In the genomic region with DNA sequence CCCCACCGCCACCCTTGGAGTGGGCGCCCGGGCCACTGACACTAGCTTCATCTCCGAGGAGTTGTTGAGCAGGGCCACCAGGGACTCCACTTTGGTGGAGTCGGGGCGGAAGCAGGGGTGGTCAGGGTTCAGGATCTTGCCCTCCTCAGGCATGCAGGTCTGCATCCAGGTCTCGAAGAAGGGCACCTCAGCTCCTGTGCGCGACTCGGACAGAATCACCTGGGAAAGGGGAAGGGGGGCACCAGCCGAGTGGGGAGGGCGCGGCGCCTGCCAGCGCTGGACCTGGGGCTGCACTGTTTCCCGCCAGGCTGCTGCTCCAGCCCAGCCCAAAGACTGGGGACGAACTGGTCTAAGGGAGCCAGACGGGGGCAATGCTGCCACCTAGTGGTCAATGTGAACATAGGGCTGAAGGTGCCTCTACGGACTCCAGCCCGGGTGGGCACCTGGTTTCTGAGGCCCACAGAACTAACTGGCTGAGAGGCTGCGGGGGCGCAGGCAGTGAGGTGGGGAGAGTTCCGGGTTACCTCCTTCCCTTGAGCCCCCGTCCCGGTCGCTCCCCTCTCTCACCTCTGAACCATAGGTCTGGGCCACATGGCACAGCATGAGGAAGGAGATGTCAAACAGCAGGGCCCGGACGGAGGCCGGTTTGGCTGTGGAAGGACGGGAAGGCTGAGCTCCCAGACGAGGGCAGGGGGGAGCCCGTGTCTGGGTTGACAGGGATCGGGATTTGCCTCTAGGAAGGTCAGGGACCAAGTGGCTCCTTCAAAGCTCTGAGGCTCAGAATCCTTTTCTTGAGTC, we compare ENCODE assay signal across 9 cellular contexts. TPM values are rescaled to one million over a fixed set of nuclear protein-coding genes. Genes with fewer than 3 reads are reported as not detected.
A peak's percentile ranks its signal among the peaks of the same experiment; 100 is the strongest.
DNase-seq lines count a peak whose midpoint lies in the region; ATAC-seq and TF ChIP-seq lines count a peak whose summit lies in the region.
"Had no signal": no experiment of that assay in that cellular context is flagged by ENCODE, and none has a peak within 500 bp of the region (broad histone marks: within the 10 kb centered on the region; RNA-seq: fewer than 3 reads in every experiment).

No MANE protein-coding gene starts in this region.

- H2BK15ac ChIP-seq in IMR-90 (ENCODE audit: low read depth, low read length), result no peak overlapping the region

- H4K91ac ChIP-seq in IMR-90 (ENCODE audit: insufficient read depth, low read depth, low read length), result no peak overlapping the region

- H3K14ac ChIP-seq in IMR-90 (replicated peaks; ENCODE audit: low read depth, low read length), result no peak overlapping the region

- peaks cover 52% of the 10 kb centered on the region for H3K36me3 ChIP-seq in IMR-90 (ENCODE audit: control insufficient read depth, insufficient read depth, low read length)
- H3K36me3 ChIP-seq in PC-9 (ENCODE audit: low read depth), result no peaks in the 10 kb centered on the region
- H3K36me3 ChIP-seq in esophagus squamous epithelium, result peaks cover 35 to 97% (median 44%) of the 10 kb centered on the region in 3 donors

- intact Hi-C loops in IMR-90 (cut with micrococcal nuclease), result loop anchor here (1.0 kb wide), 1 partner anchor 14 kb away; no protein-coding TSS in a partner anchor
- intact Hi-C loops in PC-9 (cut with micrococcal nuclease; ENCODE audit: unreplicated experiment), result loop anchor here (1.0 to 10.0 kb wide), 5 partner anchors 14 to 288 kb away; a partner anchor contains a TSS
- intact Hi-C loops in esophagus squamous epithelium (cut with DNase I), result no loop called here

- peak overlapping the region; percentile 61 for H2AFZ ChIP-seq in IMR-90 (replicated peaks; ENCODE audit: low read length, poor library complexity)
- no peak overlapping the region for H2AFZ ChIP-seq in PC-9

- H2AK9ac ChIP-seq in IMR-90 (replicated peaks; ENCODE audit: low read depth, low read length, poor library complexity), result peak overlapping the region; percentile 81

- no peak overlapping the region for H3K9ac ChIP-seq in IMR-90 (ENCODE audit: low read depth, low read length)

- no peak overlapping the region for H3K56ac ChIP-seq in IMR-90 (ENCODE audit: extremely low read depth, insufficient read depth, low read length)

- peaks cover 17 to 25% (median 22%) of the 10 kb centered on the region in 4 donors for H3K4me1 Mint-ChIP-seq in naive thymus-derived CD8-positive, alpha-beta T cell

- H3K9me2 ChIP-seq in PC-9 (ENCODE audit: insufficient read depth), result no peaks in the 10 kb centered on the region

- no peak overlapping the region for H3K18ac ChIP-seq in IMR-90 (ENCODE audit: low read depth, low read length)

- no peak overlapping the region for H2BK20ac ChIP-seq in IMR-90 (ENCODE audit: low read depth, low read length)

- DNase-seq in DMS114 treated with DMSO at 0.1 percent for 48 hours (lab: John Stamatoyannopoulos, UW; ENCODE audit: unreplicated experiment) (peak; percentile 13), IMR-90 (peak; percentile 70), PC-9 (peak; percentile 49 to 71), esophagus squamous epithelium (lab: John Stamatoyannopoulos, UW) (no peak)
- DNase-seq in activated T-cell treated with anti-CD3 and anti-CD28 coated beads, Interleukin-2, amount 50 U/mL, for 1 hour, result peak; percentile 74
- DNase-seq in naive thymus-derived CD8-positive, alpha-beta T cell, result peak; percentile 50 to 85 (median 74)
- peak; percentile 33 to 59 for DNase-seq in stimulated activated CD8-positive, alpha-beta memory T cell treated with anti-CD3 and anti-CD28 coated beads, Interleukin-7, amount 100 ng/mL, for 48 hours (ENCODE audit: extremely low read depth in 1 of 2, low read depth in 1 of 2)

- H2BK5ac ChIP-seq in IMR-90 (ENCODE audit: low read depth, low read length, poor library complexity, severe bottlenecking), result no peak overlapping the region

- H3F3A ChIP-seq in PC-9 (ENCODE audit: insufficient read depth, low read depth), result peaks cover 42% of the 10 kb centered on the region

- 30% methylated on average over 8 of the region's 33 CpGs; no CpG with 5 or more reads in 1 of the 2 experiments for WGBS in IMR-90 (ENCODE audit: extremely low coverage in 2 of 2, insufficient read length in 1 of 2), 2 experiments
- WGBS in esophagus squamous epithelium, 2 donors, result 10 to 33% methylated on average over 10 of the region's 33 CpGs

- H3K27ac Mint-ChIP-seq in naive thymus-derived CD8-positive, alpha-beta T cell, result peak overlapping the region in 1 of 10 donors; percentile 8

- no peak overlapping the region for H3K4me2 ChIP-seq in IMR-90 (ENCODE audit: low read depth, low read length)
- peak overlapping the region; percentile 60 for H3K4me2 ChIP-seq in PC-9

- H4K8ac ChIP-seq in IMR-90 (ENCODE audit: low read depth in 2 of 2, low read length in 2 of 2), result no peak overlapping the region; a peak in 1 of 4 replicates

- no peak for TF ChIP-seq POLR2A in IMR-90 (IDR thresholded peaks at IDR 0.05; ENCODE audit: low read depth, low read length)
- TF ChIP-seq POLR2A in esophagus squamous epithelium (IDR thresholded peaks at IDR 0.05), result no peak

- H3K9me3 Mint-ChIP-seq in naive thymus-derived CD8-positive, alpha-beta T cell, result no peaks in the 10 kb centered on the region

- CTCF ChIA-PET in IMR-90 (lab: Yijun Ruan, JAX) (interaction anchor here (0.7 to 1.8 kb wide), 7 partner anchors 8 to 59 kb away, joined by 3 to 9 read pairs (median 3); a partner anchor contains a TSS), PC-9 (lab: Charles Lee) (interaction anchor here (0.8 to 1.1 kb wide), 5 partner anchors 11 to 47 kb away, joined by 3 to 5 read pairs (median 3); a partner anchor contains a TSS)

- no peaks in the 10 kb centered on the region for H3K27me3 Mint-ChIP-seq in naive thymus-derived CD8-positive, alpha-beta T cell

- dilution Hi-C loops in IMR-90 (cut with HindIII; ENCODE audit: low sequenced_read_pairs, unreplicated experiment), result no loop called here

- H3K9me3 ChIP-seq in IMR-90 (ENCODE audit: control insufficient read depth, insufficient read depth, low read length) (no peaks in the 10 kb centered on the region), PC-9 (ENCODE audit: insufficient read depth, low read depth) (no peaks in the 10 kb centered on the region), esophagus squamous epithelium (no peaks in the 10 kb centered on the region)

- no peaks in the 10 kb centered on the region for H3K79me2 ChIP-seq in PC-9 (ENCODE audit: low read depth)

- POLR2A ChIA-PET in IMR-90 (lab: Charles Lee; ENCODE audit: unreplicated experiment), result no interaction called here
- POLR2A ChIA-PET in PC-9 (lab: Charles Lee; ENCODE audit: unreplicated experiment), result no interaction called here
- POLR2A ChIA-PET in naive thymus-derived CD8-positive, alpha-beta T cell (lab: Charles Lee), result interaction anchor here (0.6 to 1.9 kb wide), 9 partner anchors 9 to 175 kb away, joined by 3 to 7 read pairs (median 4); a partner anchor contains a TSS

- H3K9me1 ChIP-seq in IMR-90 (ENCODE audit: insufficient read depth, low read length), result peaks cover 2% of the 10 kb centered on the region; the same call in 1 of the 2 replicates

- in situ Hi-C loops in IMR-90 (cut with MboI; ENCODE audit: low sequenced_read_pairs), result loop anchor here (10.0 kb wide), 1 partner anchor 258 kb away; a partner anchor contains a TSS

- H3K4ac ChIP-seq in IMR-90 (ENCODE audit: low read depth, low read length), result peak overlapping the region; percentile 54; the same call in 1 of the 2 replicates

- H3K4me3 ChIP-seq in IMR-90 (ENCODE audit: insufficient read depth, low read depth, low read length) (no peak overlapping the region), PC-9 (no peak overlapping the region), esophagus squamous epithelium (no peak overlapping the region)

- peak overlapping the region; percentile 41; the same call in 1 of the 2 replicates for H2BK120ac ChIP-seq in IMR-90 (ENCODE audit: low read depth, low read length)

- H4K20me1 ChIP-seq in IMR-90 (ENCODE audit: insufficient read depth, low read length) (no peaks in the 10 kb centered on the region), PC-9 (ENCODE audit: insufficient read depth) (no peaks in the 10 kb centered on the region)

- H3K4me1 ChIP-seq in IMR-90 (ENCODE audit: control insufficient read depth, insufficient read depth, low read length) (peaks cover 9% of the 10 kb centered on the region; the same call in 1 of the 2 replicates), PC-9 (replicated peaks; ENCODE audit: insufficient read depth) (peaks cover 52% of the 10 kb centered on the region), esophagus squamous epithelium (peaks cover 13 to 62% (median 41%) of the 10 kb centered on the region in 3 donors)

- peak overlapping the region; percentile 64 for H2AK5ac ChIP-seq in IMR-90 (ENCODE audit: low read depth, low read length)

- peaks cover 0 to 68% (median 15%) of the 10 kb centered on the region in 3 donors for H3K36me3 Mint-ChIP-seq in naive thymus-derived CD8-positive, alpha-beta T cell

- H3K79me1 ChIP-seq in IMR-90 (ENCODE audit: low read depth in 1 of 2, low read length in 2 of 2), result no peaks in the 10 kb centered on the region

- H3K23ac ChIP-seq in IMR-90 (ENCODE audit: low read depth, low read length), result no peak overlapping the region

- BruUV-seq in IMR-90 (replicated peaks; lab: Mats Ljungman, UMichigan), result no TSS peak
- no TSS peak for BruUV-seq in PC-9 (replicated peaks; lab: Mats Ljungman, UMichigan)

- no peak overlapping the region for H3K27ac ChIP-seq in IMR-90 (ENCODE audit: insufficient read depth, low read length)
- peak overlapping the region; percentile 70 for H3K27ac ChIP-seq in PC-9
- H3K27ac ChIP-seq in esophagus squamous epithelium, result peak overlapping the region; percentile 51 to 71 (median 61)

- TF ChIP-seq RAD21 in IMR-90 (IDR thresholded peaks at IDR 0.05; ENCODE audit: low read length), result peak; percentile 82

- peak overlapping the region in 4 of 10 donors; percentile 33 to 55 (median 34) for H3K4me3 Mint-ChIP-seq in naive thymus-derived CD8-positive, alpha-beta T cell

- H3K27me3 ChIP-seq in IMR-90 (ENCODE audit: control insufficient read depth, insufficient read depth, low read length), result no peaks in the 10 kb centered on the region
- H3K27me3 ChIP-seq in PC-9 (ENCODE audit: insufficient read depth, low read depth), result no peaks in the 10 kb centered on the region
- H3K27me3 ChIP-seq in esophagus squamous epithelium, result no peaks in the 10 kb centered on the region

- ATAC-seq in IMR-90 (ENCODE audit: low read depth) (peak; percentile 97), GM19351 (IDR thresholded peaks at IDR 0.05; ENCODE audit: unreplicated experiment) (no peak)
- ATAC-seq in naive thymus-derived CD8-positive, alpha-beta T cell, result peak; percentile 88

- H4K5ac ChIP-seq in IMR-90 (ENCODE audit: low read depth, low read length), result no peak overlapping the region

- peak; percentile 89 for TF ChIP-seq CTCF in IMR-90 (conservative IDR thresholded peaks at IDR 0.05; ENCODE audit: low read depth, low read length)
- TF ChIP-seq CTCF in PC-9 (conservative IDR thresholded peaks at IDR 0.05), result peak; percentile 91
- TF ChIP-seq CTCF in esophagus squamous epithelium (IDR thresholded peaks at IDR 0.05), result peak; percentile 89 to 97 (median 92)

RNA-seq across cellular contexts. Expression of a gene that starts 11.8 kb away (rescaled TPM):
- total RNA-seq in IMR-90 (2012; rRNA removed), result not detected in 2 replicates
- polyA plus RNA-seq in IMR-90 (2012; rRNA removed), result not detected in 2 replicates
- 0.03 and 0.05 TPM in 2 replicates for polyA plus RNA-seq in IMR-90 (2012; cell fraction: cytosol; rRNA removed)
- polyA plus RNA-seq in IMR-90 (2012; cell fraction: nucleus; rRNA removed; ENCODE audit: low replicate concordance), result 0.04 TPM in 1 of 2 replicates, not detected in the other
- not detected in 2 replicates for total RNA-seq in PC-9 (2021)
- total RNA-seq in esophagus squamous epithelium, result 1 to 10 TPM in 1 of 4 donors, not detected in 3; 4.0 TPM
- total RNA-seq in naive thymus-derived CD8-positive, alpha-beta T cell, result not detected
- polyA plus RNA-seq in naive thymus-derived CD8-positive, alpha-beta T cell, result not detected
- total RNA-seq: T-helper 1 cell treated with Interleukin-12 subunit alpha and Interleukin-12 subunit beta and Interleukin-4 antibody, amounts not matched to agents 30 ng/mL and 1 ng/mL, for 36 hours had no signal

RNA-seq across cellular contexts. Expression of a gene that starts 27.2 kb away (rescaled TPM):
- 18.6 and 25.8 TPM in 2 replicates for total RNA-seq in IMR-90 (2012; rRNA removed)
- 73.6 and 79.0 TPM in 2 replicates for polyA plus RNA-seq in IMR-90 (2012; rRNA removed)
- polyA plus RNA-seq in IMR-90 (2012; cell fraction: cytosol; rRNA removed), result 29.9 and 49.0 TPM in 2 replicates
- 167 and 365 TPM in 2 replicates for polyA plus RNA-seq in IMR-90 (2012; cell fraction: nucleus; rRNA removed; ENCODE audit: low replicate concordance)
- total RNA-seq in PC-9 (2021), result 67.1 and 67.2 TPM in 2 replicates
- 10 to 100 TPM; 44.2 to 56.1 (median 49.0) TPM for total RNA-seq in esophagus squamous epithelium
- 100 to 1,000 TPM; 104 TPM for total RNA-seq in naive thymus-derived CD8-positive, alpha-beta T cell
- polyA plus RNA-seq in naive thymus-derived CD8-positive, alpha-beta T cell, result 10 to 100 TPM; 37.3 to 67.7 (median 42.1) TPM

RNA-seq across cellular contexts. Expression of a gene that starts 35.8 kb away (rescaled TPM):
- total RNA-seq in IMR-90 (2012; rRNA removed), result 20.8 and 22.0 TPM in 2 replicates
- polyA plus RNA-seq in IMR-90 (2012; rRNA removed), result 21.9 and 23.4 TPM in 2 replicates
- polyA plus RNA-seq in IMR-90 (2012; cell fraction: cytosol; rRNA removed), result 22.4 and 25.8 TPM in 2 replicates
- 17.8 and 22.5 TPM in 2 replicates for polyA plus RNA-seq in IMR-90 (2012; cell fraction: nucleus; rRNA removed; ENCODE audit: low replicate concordance)
- total RNA-seq in PC-9 (2021), result 11.4 and 13.9 TPM in 2 replicates
- total RNA-seq in esophagus squamous epithelium, result 10 to 100 TPM in 2 of 4 donors, 1 to 10 TPM in 2; 4.2 to 27.1 (median 13.4) TPM
- 10 to 100 TPM; 53.6 to 54.2 TPM for total RNA-seq in naive thymus-derived CD8-positive, alpha-beta T cell
- 10 to 100 TPM; 11.3 to 23.3 (median 22.2) TPM for polyA plus RNA-seq in naive thymus-derived CD8-positive, alpha-beta T cell

RNA-seq across cellular contexts. Expression of a gene that starts 46.4 kb away (rescaled TPM):
- total RNA-seq in IMR-90 (2012; rRNA removed) (123 and 125 TPM in 2 replicates), PC-9 (2021) (93.2 and 130 TPM in 2 replicates), esophagus squamous epithelium (100 to 1,000 TPM in 1 of 4 donors, 10 to 100 TPM in 3; 72.2 to 121 (median 84.7) TPM)
- polyA plus RNA-seq in IMR-90 (2012; rRNA removed), result 154 and 155 TPM in 2 replicates
- 69.3 and 125 TPM in 2 replicates for polyA plus RNA-seq in IMR-90 (2012; cell fraction: cytosol; rRNA removed)
- 121 and 167 TPM in 2 replicates for polyA plus RNA-seq in IMR-90 (2012; cell fraction: nucleus; rRNA removed; ENCODE audit: low replicate concordance)
- total RNA-seq in naive thymus-derived CD8-positive, alpha-beta T cell, result 10 to 100 TPM; 77.1 to 87.9 TPM
- polyA plus RNA-seq in naive thymus-derived CD8-positive, alpha-beta T cell, result 10 to 100 TPM; 45.4 to 55.9 (median 51.5) TPM
